24 cellular contexts compared by ENCODE assay signal in genomic region chr4:6128221-6128871, GRCh38.
DNase-seq lines count a peak whose midpoint lies in the region; ATAC-seq lines count a peak whose summit lies in the region.
"Had no signal": no experiment of that assay in that cellular context is flagged by ENCODE, and none has a peak within 500 bp of the region (broad histone marks: within the 10 kb centered on the region; RNA-seq: fewer than 3 reads in every experiment).

No MANE protein-coding gene starts in this region.

- intact Hi-C loops in posterior vena cava (cut with DNase I), result no loop called here

- no peak for ATAC-seq in GM21786 (IDR thresholded peaks at IDR 0.05; ENCODE audit: unreplicated experiment)
- ATAC-seq in GM21576 (IDR thresholded peaks at IDR 0.05; ENCODE audit: unreplicated experiment), result no peak
- ATAC-seq: activated CD8-positive, alpha-beta T cell treated with anti-CD3 and anti-CD28 coated beads, Interleukin-2, amount 10 ng/mL, durations not matched to agents 7 days and 5 days; activated naive CD8-positive, alpha-beta T cell treated with anti-CD3 and anti-CD28 coated beads, Interleukin-2, amount 50 U/mL, for 24 hours; body of pancreas; lower lobe of right lung; mucosa of descending colon; Panc1 had no signal

- peak; percentile 87 for DNase-seq in DMS53 treated with DMSO at 0.1 percent for 48 hours (lab: John Stamatoyannopoulos, UW; ENCODE audit: unreplicated experiment)
- DNase-seq in NCI-H2029 (lab: John Stamatoyannopoulos, UW), result peak; percentile 92
- peak; percentile 91 for DNase-seq in NCI-H774 (lab: John Stamatoyannopoulos, UW)
- DNase-seq in posterior vena cava (ENCODE audit: low spot score), result peak; percentile 47
- DNase-seq in ureter (ENCODE audit: low spot score), result no peak
- DNase-seq: activated CD4-positive, alpha-beta T cell treated with anti-CD3 and anti-CD28 coated beads for 1 hour; activated CD8-positive, alpha-beta T cell treated with anti-CD3 and anti-CD28 coated beads, Interleukin-2, amount 10 ng/mL, durations not matched to agents 7 days and 5 days; activated gamma-delta T cell; activated naive CD8-positive, alpha-beta T cell treated with anti-CD3 and anti-CD28 coated beads, Interleukin-2, amount 50 U/mL, for 24 hours; activated T-cell treated with anti-CD3 and anti-CD28 coated beads for 4 hours; body of pancreas; CD4-positive, alpha-beta T cell; cerebellar nuclear complex; GDM1; HFFc6; kidney glomerular epithelial cell; lower lobe of right lung; mucosa of descending colon; NCI-H2171; stimulated activated CD8-positive, alpha-beta memory T cell treated with anti-CD3 and anti-CD28 coated beads, Interleukin-4, amount 100 ng/mL, for 48 hours; T-helper 1 cell had no signal
